8 cellular contexts compared by ENCODE assay signal in the genomic region with DNA sequence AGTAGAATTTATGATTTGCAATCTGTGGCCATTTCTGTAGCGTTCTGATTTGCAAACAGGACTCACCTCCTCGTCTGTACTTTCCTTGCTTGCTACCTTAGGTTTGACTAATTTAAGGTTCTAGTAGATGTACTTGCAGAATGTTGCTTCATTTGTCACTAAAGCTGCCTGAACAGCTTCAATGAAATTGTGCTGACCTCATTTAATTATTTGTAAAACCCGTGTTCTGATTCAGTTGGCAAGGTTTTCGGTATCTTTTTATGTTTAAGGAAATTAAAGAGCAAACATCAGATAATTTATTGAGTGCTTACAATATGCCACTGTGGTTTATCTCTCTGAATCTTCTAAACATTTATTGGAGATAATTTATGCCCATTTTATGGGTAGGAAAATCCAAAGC.
"Had no signal": no experiment of that assay in that cellular context is flagged by ENCODE, and none has a peak within 500 bp of the region (broad histone marks: within the 10 kb centered on the region; RNA-seq: fewer than 3 reads in every experiment).

No MANE protein-coding gene starts in this region.

- DNase-seq: GDM1, GF-D8 had no signal

- H3K4me3 ChIP-seq: GM12878 had no signal

- ATAC-seq: GM12878 had no signal

- FAIRE-seq: G401.6, GM12878, GM12891, GM12892, GM18507, GM19239 had no signal
